In the genomic region with DNA sequence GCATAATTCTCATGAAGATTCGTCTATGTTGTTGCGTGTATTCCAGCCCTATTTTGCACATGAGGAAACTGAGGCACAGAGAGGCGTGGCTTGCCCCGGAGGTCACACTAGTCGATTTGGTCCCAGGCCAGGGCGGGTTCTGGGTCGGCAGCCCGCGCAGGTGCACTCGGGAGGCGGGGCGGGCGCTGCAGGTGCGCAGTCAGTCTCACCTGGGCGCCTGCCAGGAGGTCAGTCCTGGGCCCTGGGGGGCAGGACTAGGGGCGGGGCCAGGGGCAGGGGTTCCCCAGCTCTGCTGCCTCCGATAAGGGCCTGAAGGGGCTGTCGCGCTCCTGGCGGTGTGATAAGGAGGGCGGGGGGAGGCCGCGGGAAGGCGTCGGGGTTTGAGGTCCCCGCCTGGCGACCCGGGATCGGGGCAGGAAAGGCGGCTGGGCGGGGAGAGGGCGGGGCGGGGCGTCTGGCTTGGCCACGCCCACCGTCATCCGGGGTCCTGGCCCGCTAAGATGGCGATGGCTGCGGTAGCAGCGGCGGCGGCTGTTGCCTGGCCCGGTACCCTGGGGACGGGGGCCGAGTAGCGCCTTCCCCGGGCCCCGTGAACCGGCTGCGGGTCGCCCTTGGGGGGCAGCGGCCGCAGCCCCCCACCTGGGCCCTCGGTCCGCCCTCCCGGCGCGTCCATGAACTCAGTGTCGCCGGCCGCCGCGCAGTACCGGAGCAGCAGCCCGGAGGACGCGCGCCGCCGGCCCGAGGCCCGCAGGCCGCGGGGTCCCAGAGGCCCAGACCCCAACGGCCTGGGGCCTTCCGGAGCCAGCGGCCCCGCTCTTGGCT, we compare ENCODE assay signal across 8 cellular contexts. TPM values are rescaled to one million over a fixed set of nuclear protein-coding genes. Genes with fewer than 3 reads are reported as not detected.
A peak's percentile ranks its signal among the peaks of the same experiment; 100 is the strongest.
DNase-seq lines count a peak whose midpoint lies in the region; ATAC-seq and TF ChIP-seq lines count a peak whose summit lies in the region.

ATG4D (plus strand) TSS at position 485 of the 822 bp plus-strand sequence; CDS start at position 672, 187 bp downstream.

- peaks cover 0 to 22% of the 10 kb centered on the region in 2 donors for H3K36me3 ChIP-seq in vagina

- intact Hi-C loops in T-helper 2 cell treated with Interferon-gamma antibody and Interleukin-4, amounts not matched to agents 100 ng/mL and 5 ng/mL, for 36 hours (cut with micrococcal nuclease), result loop anchor here (1.0 to 5.0 kb wide), 2 partner anchors 23 to 36 kb away; partner anchors contain the start of gene KRI1
- intact Hi-C loops in right cardiac atrium (cut with DNase I), result no loop called here
- intact Hi-C loops in vagina (cut with DNase I), result no loop called here

- H3K27me3 ChIP-seq in right cardiac atrium (ENCODE audit: control insufficient read depth, insufficient read depth), result no peaks in the 10 kb centered on the region
- H3K27me3 ChIP-seq in vagina, result no peaks in the 10 kb centered on the region

- TF ChIP-seq CTCF in HFF-Myc (IDR thresholded peaks at IDR 0.05; ENCODE audit: low read depth, low read length, missing control alignments) (no peak), vagina (IDR thresholded peaks at IDR 0.05) (no peak)

- ATAC-seq in right cardiac atrium, result peak; percentile 91

- H3K4me1 ChIP-seq in right cardiac atrium (ENCODE audit: control insufficient read depth, insufficient read depth, low read length) (peaks cover 6% of the 10 kb centered on the region), vagina (peaks cover 27% of the 10 kb centered on the region)

- H3K27ac ChIP-seq in angular gyrus (ENCODE audit: low read depth, low read length) (peak within 1 kb of the TSS; percentile 89), right cardiac atrium (ENCODE audit: low read length) (peak within 1 kb of the TSS; percentile 65), vagina (peak within 1 kb of the TSS; percentile 94)

- DNase-seq in EL (peak; percentile 70), HFF-Myc (ENCODE audit: extremely low read depth, low read depth) (no peak), NCI-H1417 treated with DMSO at 0.1 percent for 48 hours (lab: John Stamatoyannopoulos, UW) (peak; percentile 34), right cardiac atrium (peak; percentile 81 to 92 (median 92)), pulmonary artery endothelial cell (ENCODE audit: low read depth, low spot score) (no peak), vagina (ENCODE audit: extremely low spot score in 2 of 2) (no peak)

- TF ChIP-seq POLR2A in vagina (IDR thresholded peaks at IDR 0.05), result peak in 1 of 2 donors; percentile 60

- H3K9me3 ChIP-seq in right cardiac atrium (ENCODE audit: control insufficient read depth, low read length), result no peaks in the 10 kb centered on the region
- H3K9me3 ChIP-seq in vagina, result no peaks in the 10 kb centered on the region

- H3K4me3 ChIP-seq in HFF-Myc (replicated peaks; ENCODE audit: low read depth, low read length) (peak within 1 kb of the TSS; percentile 81), right cardiac atrium (ENCODE audit: low read length) (peak within 1 kb of the TSS; percentile 94), vagina (peak within 1 kb of the TSS; percentile 88 to 93)

- WGBS in right cardiac atrium, result 1% methylated on average over 79 of the region's 79 CpGs

RNA-seq across cellular contexts. Expression of gene ATG4D, which starts in this region (rescaled TPM):
- 36.5 and 40.6 TPM in 2 replicates for total RNA-seq in T-helper 2 cell treated with Interferon-gamma antibody and Interleukin-4, amounts not matched to agents 100 ng/mL and 5 ng/mL, for 36 hours
- total RNA-seq in right cardiac atrium (10 to 100 TPM; 45.1 to 54.0 (median 48.9) TPM), pulmonary artery endothelial cell (12.1 and 12.5 TPM in 2 replicates), vagina (18.2 TPM)
- 48.0 TPM for polyA plus RNA-seq in right cardiac atrium

Comparison
In these comparisons a context has a peak if more than half of its experiments do, and no peak if none do; other contexts are left out.
1. DNase-seq: peak in EL (single experiment), NCI-H1417 treated with DMSO at 0.1 percent for 48 hours (single experiment) and right cardiac atrium (3 of 3); none in HFF-Myc (single experiment), pulmonary artery endothelial cell (single experiment) and vagina (0 of 2).
2. Peak in every context shown above with its lines, with median percentiles within 50 percentile points of each other: H3K4me3 ChIP-seq and H3K27ac ChIP-seq.